Comparison of ENCODE assay signal across 10 cellular contexts in genomic region chr3:184015381-184016019, GRCh38.
DNase-seq lines count a peak whose midpoint lies in the region; FAIRE-seq and TF ChIP-seq lines count a peak whose summit lies in the region.
"Had no signal": no experiment of that assay in that cellular context is flagged by ENCODE, and none has a peak within 500 bp of the region (broad histone marks: within the 10 kb centered on the region; RNA-seq: fewer than 3 reads in every experiment).

No MANE protein-coding gene starts in this region.

- DNase-seq in HFF-Myc (ENCODE audit: extremely low read depth, low read depth) (no peak), NT2/D1 (ENCODE audit: low read depth, low spot score) (no peak), epithelial cell of esophagus (ENCODE audit: low read depth) (no peak), RCC 7860 (ENCODE audit: low spot score) (no peak), DMS53 (lab: John Stamatoyannopoulos, UW) (no peak), SKM-1 (lab: John Stamatoyannopoulos, UW; ENCODE audit: unreplicated experiment) (no peak), pons (ENCODE audit: low spot score) (no peak)
- DNase-seq: kidney glomerular epithelial cell had no signal

- no peak for FAIRE-seq in RCC 7860 (lab: Jason Lieb, UNC)
- FAIRE-seq: H1 had no signal

- H3K79me2 ChIP-seq in parathyroid adenoma, result peaks cover 10% of the 10 kb centered on the region

- peak overlapping the region; percentile 50 for H3K27ac ChIP-seq in parathyroid adenoma

- H3K9me3 ChIP-seq in NT2/D1 (ENCODE audit: insufficient read depth, low read length) (no peaks in the 10 kb centered on the region), parathyroid adenoma (ENCODE audit: control insufficient read depth, low read length) (no peaks in the 10 kb centered on the region)

- no peaks in the 10 kb centered on the region for H3K27me3 ChIP-seq in NT2/D1 (ENCODE audit: insufficient read depth, insufficient read length)
- no peaks in the 10 kb centered on the region for H3K27me3 ChIP-seq in parathyroid adenoma (ENCODE audit: control insufficient read depth, insufficient read depth, low read length)

- peak overlapping the region; percentile 94 for H3K4me2 ChIP-seq in parathyroid adenoma (ENCODE audit: low read length)

- TF ChIP-seq CTCF in HFF-Myc (IDR thresholded peaks at IDR 0.05; ENCODE audit: low read depth, low read length, missing control alignments), result no peak
- TF ChIP-seq CTCF in epithelial cell of esophagus (IDR thresholded peaks at IDR 0.05; ENCODE audit: insufficient read depth, low read depth, low read length, missing control alignments), result no peak
- no peak for TF ChIP-seq CTCF in parathyroid adenoma (IDR thresholded peaks at IDR 0.05)

- H3K4me1 ChIP-seq in NT2/D1 (ENCODE audit: insufficient read depth, insufficient read length), result peaks cover 7% of the 10 kb centered on the region
- H3K4me1 ChIP-seq in parathyroid adenoma, result peaks cover 12% of the 10 kb centered on the region

- peaks cover 47% of the 10 kb centered on the region for H3K36me3 ChIP-seq in NT2/D1 (ENCODE audit: insufficient read depth, insufficient read length, low read length)
- H3K36me3 ChIP-seq in parathyroid adenoma (ENCODE audit: control insufficient read depth, insufficient read depth, low read length), result no peaks in the 10 kb centered on the region

- H3K4me3 ChIP-seq in HFF-Myc (replicated peaks; ENCODE audit: low read depth, low read length) (peak overlapping the region; percentile 96), NT2/D1 (ENCODE audit: insufficient read length, low read depth) (peak overlapping the region; percentile 2), epithelial cell of esophagus (ENCODE audit: low read length) (peak overlapping the region; percentile 99), parathyroid adenoma (ENCODE audit: low read depth, low read length) (peak overlapping the region; percentile 31)

- H3K9ac ChIP-seq in NT2/D1 (ENCODE audit: insufficient read length, low read depth) (peak overlapping the region; percentile 32), parathyroid adenoma (no peak overlapping the region)

- peak overlapping the region; percentile 4 for H2AFZ ChIP-seq in parathyroid adenoma

Comparison
In these comparisons a context has a peak if more than half of its experiments do, and no peak if none do; other contexts are left out.
1. H3K4me3 ChIP-seq: peak in every context shown above with its lines; median percentile 99 in epithelial cell of esophagus; 96 in HFF-Myc; 31 in parathyroid adenoma; 2 in NT2/D1.